ENCODE assay signal across 29 cellular contexts in genomic region chr3:19641408-19641807, GRCh38.
"Had no signal": no experiment of that assay in that cellular context is flagged by ENCODE, and none has a peak within 500 bp of the region (broad histone marks: within the 10 kb centered on the region; RNA-seq: fewer than 3 reads in every experiment).

No MANE protein-coding gene starts in this region.

- H3K9me3 Mint-ChIP-seq: neural crest cell had no signal

- H3K4me1 ChIP-seq: parathyroid adenoma, psoas muscle, right lobe of liver, sigmoid colon, stomach, thyroid gland, tibial nerve, upper lobe of left lung, vagina had no signal

- H3K4me3 ChIP-seq: ovary, psoas muscle, right lobe of liver, sigmoid colon, stomach, thoracic aorta, thyroid gland, tibial nerve, upper lobe of left lung, vagina had no signal

- DNase-seq: natural killer cell; occipital lobe; ovary; posterior cingulate gyrus; psoas muscle; right cardiac atrium; right lobe of liver; sigmoid colon; small intestine; stimulated activated CD4-positive, alpha-beta T cell treated with anti-CD3 and anti-CD28 coated beads, Interleukin-15, amount 100 ng/mL, for 24 hours; stimulated activated CD4-positive, alpha-beta T cell treated with anti-CD3 and anti-CD28 coated beads, Interleukin-2, amount 100 ng/mL, for 24 hours; stimulated activated CD4-positive, alpha-beta T cell treated with anti-CD3 and anti-CD28 coated beads, Interleukin-2, amount 100 ng/mL, for 48 hours; stimulated activated CD4-positive, alpha-beta T cell treated with anti-CD3 and anti-CD28 coated beads, Interleukin-4, amount 100 ng/mL, for 24 hours; stimulated activated naive B cell treated with anti-CD40 and anti-IgM and Interleukin-4, amounts not matched to agents 10 μg/mL and 1 μg/mL and 100 μg/mL, for 72 hours; stimulated activated naive CD4-positive, alpha-beta T cell treated with Interleukin-2 at 50 U/mL for 16 hours; stomach; thyroid gland; trophoblast cell; upper lobe of left lung had no signal

- H3K4me1 Mint-ChIP-seq: natural killer cell; nephron; neural crest cell; stimulated activated effector memory CD8-positive, alpha-beta T cell treated with anti-CD3 and anti-CD28 coated beads, Interleukin-12 subunit alpha, Interleukin-12 subunit beta, amount 100 ng/mL, for 72 hours had no signal

- H3K4me3 Mint-ChIP-seq: natural killer cell; nephron; neural crest cell; stimulated activated effector memory CD8-positive, alpha-beta T cell treated with anti-CD3 and anti-CD28 coated beads, Interleukin-12 subunit alpha, Interleukin-12 subunit beta, amount 100 ng/mL, for 72 hours; stimulated activated naive B cell treated with anti-CD40 and anti-IgM and Interleukin-4, amounts not matched to agents 10 μg/mL and 1 μg/mL and 100 μg/mL, for 72 hours; stimulated activated naive CD8-positive, alpha-beta T cell treated with anti-CD3 and anti-CD28 coated beads, Interleukin-15, Interleukin-2, amounts not matched to agents 100 ng/mL and 50 ng/mL, for 24 hours had no signal

- H3K27me3 Mint-ChIP-seq: progenitor cell of endocrine pancreas; stimulated activated naive CD8-positive, alpha-beta T cell treated with anti-CD3 and anti-CD28 coated beads, Interleukin-15, Interleukin-2, amounts not matched to agents 100 ng/mL and 50 ng/mL, for 24 hours had no signal

- H3K36me3 ChIP-seq: ovary, right lobe of liver, sigmoid colon, stomach, thoracic aorta, thyroid gland, tibial nerve, upper lobe of left lung, vagina had no signal

- H2AFZ ChIP-seq: parathyroid adenoma had no signal

- H3K27ac Mint-ChIP-seq: natural killer cell; nephron; progenitor cell of endocrine pancreas; stimulated activated effector memory CD8-positive, alpha-beta T cell treated with anti-CD3 and anti-CD28 coated beads, Interleukin-12 subunit alpha, Interleukin-12 subunit beta, amount 100 ng/mL, for 72 hours; stimulated activated naive B cell treated with anti-CD40 and anti-IgM and Interleukin-4, amounts not matched to agents 10 μg/mL and 1 μg/mL and 100 μg/mL, for 72 hours; stimulated activated naive CD8-positive, alpha-beta T cell treated with anti-CD3 and anti-CD28 coated beads, Interleukin-15, Interleukin-2, amounts not matched to agents 100 ng/mL and 50 ng/mL, for 24 hours had no signal

- H3K79me2 ChIP-seq: parathyroid adenoma had no signal

- FAIRE-seq: small intestine, urothelium cell line had no signal

- ATAC-seq: natural killer cell; psoas muscle; right cardiac atrium; right lobe of liver; stimulated activated effector memory CD8-positive, alpha-beta T cell treated with anti-CD3 and anti-CD28 coated beads, Interleukin-12 subunit alpha, Interleukin-12 subunit beta, amount 100 ng/mL, for 72 hours; stimulated activated naive B cell treated with anti-CD40 and anti-IgM and Interleukin-4, amounts not matched to agents 10 μg/mL and 1 μg/mL and 100 μg/mL, for 72 hours had no signal

- H3K27ac ChIP-seq: ovary, parathyroid adenoma, psoas muscle, right lobe of liver, sigmoid colon, stomach, thoracic aorta, thyroid gland, tibial nerve, upper lobe of left lung, vagina had no signal

- H3K36me3 Mint-ChIP-seq: natural killer cell; stimulated activated effector memory CD8-positive, alpha-beta T cell treated with anti-CD3 and anti-CD28 coated beads, Interleukin-12 subunit alpha, Interleukin-12 subunit beta, amount 100 ng/mL, for 72 hours had no signal

- H3K27me3 ChIP-seq: ovary, right lobe of liver, sigmoid colon, stomach, thyroid gland, tibial nerve, upper lobe of left lung, vagina had no signal

- H3K9ac ChIP-seq: parathyroid adenoma had no signal

- H3K9me3 ChIP-seq: ovary, psoas muscle, right lobe of liver, sigmoid colon, thoracic aorta, thyroid gland, vagina had no signal
